In the genomic region with DNA sequence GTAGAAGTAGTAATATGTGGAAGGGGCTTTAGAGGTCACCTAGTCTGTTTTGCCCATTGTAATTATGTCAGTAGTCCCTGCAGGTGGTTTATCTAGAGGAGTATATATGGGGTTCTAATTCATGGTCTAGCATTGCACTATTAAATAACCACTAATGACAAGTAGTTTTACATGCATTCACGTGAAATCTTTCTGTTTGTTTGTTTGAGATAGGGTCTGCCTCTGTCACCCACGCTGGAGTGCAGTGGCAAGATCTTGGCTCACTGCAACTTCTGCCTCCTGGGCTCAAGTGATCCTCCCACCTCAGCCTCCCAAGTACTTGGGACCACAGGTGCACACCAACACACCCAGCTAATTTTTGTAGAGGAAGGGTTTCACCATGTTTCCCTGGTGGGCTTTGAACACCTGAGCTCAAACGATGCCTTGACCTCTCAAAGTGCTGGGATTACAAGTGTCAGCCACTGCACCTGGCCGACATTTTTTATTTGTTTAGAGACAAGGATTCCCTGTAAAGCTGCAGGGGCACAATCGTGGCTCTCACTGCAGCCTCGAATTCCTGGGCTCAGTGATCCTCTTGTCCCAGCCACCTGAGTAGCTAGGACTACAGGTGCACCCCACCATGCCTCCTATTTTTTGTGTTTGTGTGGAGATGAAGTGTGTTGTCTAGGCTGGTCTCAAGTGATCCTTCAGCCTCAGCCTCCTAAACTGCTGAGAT, we compare ENCODE assay signal across 2 cellular contexts.
TF ChIP-seq lines count a peak whose summit lies in the region.

No MANE protein-coding gene starts in this region.

TF ChIP-seq in HepG2, 621 proteins besides CTCF, POLR2A, EP300 and RAD21:
- peak; percentile 14 for TF ChIP-seq RBM22 (optimal IDR thresholded peaks at IDR 0.05; ENCODE audit: low read length)
- no peak for TF ChIP-seq ZNF317 (CRISPR knock-in tag; IDR thresholded peaks at IDR 0.05)
- no peak for TF ChIP-seq ZNF282 (IDR thresholded peaks at IDR 0.05; ENCODE audit: partially characterized antibody)
- no peak for TF ChIP-seq POLR2AphosphoS2 (IDR thresholded peaks at IDR 0.05; ENCODE audit: low read depth, low read length)

TF ChIP-seq in GM12891, 5 proteins besides CTCF, POLR2A, EP300 and RAD21:
- TF ChIP-seq PAX5 (IDR thresholded peaks at IDR 0.05; ENCODE audit: insufficient read depth, low read length, severe bottlenecking) (no peak), POLR2AphosphoS5 (IDR thresholded peaks at IDR 0.05; ENCODE audit: low read depth, low read length) (no peak), SPI1 (IDR thresholded peaks at IDR 0.05; ENCODE audit: low read depth, low read length) (no peak), TAF1 (IDR thresholded peaks at IDR 0.05; ENCODE audit: low read depth, low read length) (no peak), POU2F2 (IDR thresholded peaks at IDR 0.05; ENCODE audit: low read depth, low read length) (no peak)
TF ChIP-seq in GM12891: peak in this region for 0.
